In the genomic region with DNA sequence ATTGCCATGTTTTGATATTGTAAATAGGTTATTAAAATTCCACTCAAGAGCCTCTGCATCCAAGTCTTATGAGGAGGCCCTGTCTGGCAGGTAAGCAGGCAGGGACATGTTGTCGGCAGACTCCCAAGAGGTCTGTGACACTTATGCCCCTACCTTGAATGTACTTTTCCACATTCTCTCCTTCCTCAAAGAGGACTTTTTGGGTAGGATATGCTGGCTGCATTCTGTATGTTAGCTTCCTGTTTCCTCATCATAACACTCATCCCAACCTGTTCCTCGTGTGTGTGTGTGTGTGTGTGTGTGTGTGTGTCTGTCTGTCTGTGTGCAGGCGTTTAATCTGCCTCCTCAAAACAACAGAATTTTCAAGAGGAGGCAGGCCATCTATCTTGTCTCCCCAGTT, we compare ENCODE assay signal across 26 cellular contexts.
"Had no signal": no experiment of that assay in that cellular context is flagged by ENCODE, and none has a peak within 500 bp of the region (broad histone marks: within the 10 kb centered on the region; RNA-seq: fewer than 3 reads in every experiment).

No MANE protein-coding gene starts in this region.

- DNase-seq: activated CD4-positive, alpha-beta memory T cell treated with anti-CD3 and anti-CD28 coated beads, Interleukin-2, amount 10 ng/mL, durations not matched to agents 7 days and 5 days; activated CD4-positive, alpha-beta T cell treated with anti-CD3 and anti-CD28 coated beads for 1 hour; activated CD4-positive, alpha-beta T cell treated with anti-CD3 and anti-CD28 coated beads, Interleukin-2, amount 10 ng/mL, durations not matched to agents 7 days and 5 days; activated CD8-positive, alpha-beta memory T cell treated with anti-CD3 and anti-CD28 coated beads, Interleukin-2, amount 50 U/mL, for 48 hours; activated T-cell treated with anti-CD3 and anti-CD28 coated beads, Interleukin-2, amount 50 U/mL, for 4 hours; cerebellar nuclear complex; colonic mucosa; effector CD8-positive, alpha-beta T cell; erythroblast; left cardiac atrium; left ventricle myocardium superior; midbrain; naive thymus-derived CD4-positive, alpha-beta T cell; pancreas; psoas muscle; sigmoid colon; small intestine; stimulated activated CD4-positive, alpha-beta T cell treated with anti-CD3 and anti-CD28 coated beads, Interleukin-1b, Interleukin-23, amount 100 ng/mL, for 48 hours; stimulated activated CD4-positive, alpha-beta T cell treated with anti-CD3 and anti-CD28 coated beads, Interleukin-4, amount 100 ng/mL, for 4 hours; stimulated activated CD8-positive, alpha-beta memory T cell treated with anti-CD3 and anti-CD28 coated beads, Interleukin-4, amount 100 ng/mL, for 48 hours; stomach; T-helper 2 cell; tibial artery had no signal

- H3K27ac ChIP-seq: cardiac muscle cell, colonic mucosa, pancreas, psoas muscle, sigmoid colon, stomach, tibial artery had no signal

- H3K27me3 ChIP-seq: cardiac muscle cell, colonic mucosa, pancreas, sigmoid colon, stomach, tibial artery had no signal

- H3K9me3 ChIP-seq: colonic mucosa, pancreas, psoas muscle, sigmoid colon, stomach, tibial artery had no signal

- FAIRE-seq: endometrium, frontal cortex, pancreas, small intestine had no signal

- H3K4me3 ChIP-seq: cardiac muscle cell, colonic mucosa, pancreas, psoas muscle, sigmoid colon, stomach, tibial artery had no signal

- H3K4me1 ChIP-seq: colonic mucosa, psoas muscle had no signal
